In genomic region chr21:36385233-36385908, GRCh38 we compare ENCODE assay signal across 8 cellular contexts. TPM values are rescaled to one million over a fixed set of nuclear protein-coding genes. Genes with fewer than 3 reads are reported as not detected.
DNase-seq lines count a peak whose midpoint lies in the region; ATAC-seq, FAIRE-seq and TF ChIP-seq lines count a peak whose summit lies in the region.

TSS of gene CHAF1B (plus strand) at chr21:36385392. CDS start at chr21:36386137, 745 bp downstream.

- H3K4me3 ChIP-seq in GM23338 = peak within 1 kb of the TSS; percentile 97
- H3K4me3 ChIP-seq in SJSA1 = peak within 1 kb of the TSS; percentile 84

- H3K4me3 Mint-ChIP-seq in GM23338 = peak within 1 kb of the TSS; percentile 79

- peak; percentile 79 for DNase-seq in ELR (ENCODE audit: low read depth)
- peak; percentile 84 for DNase-seq in GM23338 (ENCODE audit: low spot score)
- peak; percentile 88 for DNase-seq in LoVo (ENCODE audit: low spot score)
- peak; percentile 77 to 81 for DNase-seq in SJSA1 (ENCODE audit: low read depth in 1 of 2, low spot score in 2 of 2)
- peak; percentile 59 for DNase-seq in activated gamma-delta T cell treated with anti-CD3 and anti-CD28 coated beads, Interleukin-2, amount 50 U/mL, for 16 hours (ENCODE audit: low read depth)
- peak; percentile 76 to 95 for DNase-seq in frontal cortex (ENCODE audit: low spot score in 2 of 2)
- peak in 48 of 56 donors; percentile 6 to 80 (median 48) for DNase-seq in nucleus accumbens (lab: John Stamatoyannopoulos, UW)
- DNase-seq in substantia nigra (lab: John Stamatoyannopoulos, UW) = peak in 36 of 49 donors; percentile 2 to 88 (median 48)

- H3K27me3 Mint-ChIP-seq in GM23338 (ENCODE audit: insufficient read depth, low read depth, poor library complexity) = peaks cover 14% of the 10 kb centered on the region

- H3K36me3 Mint-ChIP-seq in GM23338 (ENCODE audit: low read depth) = peaks cover 21% of the 10 kb centered on the region

- H4K20me1 ChIP-seq in GM23338 (replicated peaks; ENCODE audit: insufficient read depth) = no peaks in the 10 kb centered on the region

- H3K9me2 ChIP-seq in GM23338 (ENCODE audit: insufficient read depth) = peaks cover 4% of the 10 kb centered on the region

- no peaks in the 10 kb centered on the region; the same call in 2 of the 3 replicates for H3K9me3 Mint-ChIP-seq in GM23338

- H3K27ac ChIP-seq in GM23338 (ENCODE audit: low read depth) (peak within 1 kb of the TSS; percentile 66), SJSA1 (peak within 1 kb of the TSS; percentile 65), substantia nigra (ENCODE audit: low read depth, low read length, poor library complexity, severe bottlenecking) (no peak within 1 kb of the TSS)

- peak within 1 kb of the TSS; percentile 98 for H2AFZ ChIP-seq in GM23338

- peaks cover 14% of the 10 kb centered on the region for H3K4me1 Mint-ChIP-seq in GM23338

- no peak for TF ChIP-seq CTCF in GM23338 (conservative IDR thresholded peaks at IDR 0.05; ENCODE audit: low read depth in 2 of 2)

- H3K4me1 ChIP-seq in GM23338 (ENCODE audit: insufficient read depth) (peaks cover 11% of the 10 kb centered on the region; the same call in 1 of the 2 replicates), SJSA1 (replicated peaks) (peaks cover 7% of the 10 kb centered on the region)

- peaks cover 8% of the 10 kb centered on the region for H3F3A ChIP-seq in GM23338 (replicated peaks; ENCODE audit: low read depth)

- H3K79me2 ChIP-seq in GM23338 (replicated peaks; ENCODE audit: insufficient read depth) = no peaks in the 10 kb centered on the region

- peak; percentile 83 for ATAC-seq in GM23338

- H3K27ac Mint-ChIP-seq in GM23338 = no peak within 1 kb of the TSS

- no peak for FAIRE-seq in frontal cortex (lab: Jason Lieb, UNC)

- H3K9me3 ChIP-seq in SJSA1 (replicated peaks) = no peaks in the 10 kb centered on the region

- no peaks in the 10 kb centered on the region for H3K27me3 ChIP-seq in GM23338 (ENCODE audit: insufficient read depth)
- no peaks in the 10 kb centered on the region for H3K27me3 ChIP-seq in SJSA1 (replicated peaks)

- H3K4me2 ChIP-seq in GM23338 = peak within 1 kb of the TSS; percentile 94

- H3K36me3 ChIP-seq in GM23338 (ENCODE audit: insufficient read depth) (no peaks in the 10 kb centered on the region), SJSA1 (peaks cover 26% of the 10 kb centered on the region)

TF ChIP-seq in GM23338, 12 proteins besides CTCF, POLR2A, EP300 and RAD21:
- TF ChIP-seq EZH2 (IDR thresholded peaks at IDR 0.05; ENCODE audit: low read depth, unreplicated experiment) = no peak
- 0 out of 2 replicates have a peak, but pooled peaks have one; percentile 22 for TF ChIP-seq CREB1 (CRISPR knock-in tag; IDR thresholded peaks at IDR 0.05; ENCODE audit: low read depth)
- TF ChIP-seq ZNF114 (CRISPR knock-in tag; IDR thresholded peaks at IDR 0.05) = no peak
- no peak for TF ChIP-seq ZNF462 (CRISPR knock-in tag; IDR thresholded peaks at IDR 0.05)
- TF ChIP-seq JUNB (IDR thresholded peaks at IDR 0.05; ENCODE audit: unreplicated experiment) = no peak
- no peak for TF ChIP-seq STAT1 (IDR thresholded peaks at IDR 0.05; ENCODE audit: unreplicated experiment)
- peak; percentile 61 for TF ChIP-seq POLR2AphosphoS5 (IDR thresholded peaks at IDR 0.05; ENCODE audit: low read depth)
- TF ChIP-seq NANOG (IDR thresholded peaks at IDR 0.05; ENCODE audit: borderline replicate concordance) = no peak
- TF ChIP-seq ETS1 (IDR thresholded peaks at IDR 0.05) = no peak

RNA-seq across cellular contexts. Expression of gene CHAF1B, which starts in this region (rescaled TPM):
- total RNA-seq in GM23338 (2014; rRNA removed; shearing (Covaris generic)) = 13.1 and 17.4 TPM in 2 replicates
- polyA plus RNA-seq in GM23338 (2016; fragmentation: Nextera tagmentation; extraction: Ambion mirVana) = 7.9 and 9.0 TPM in 2 replicates
- total RNA-seq in SJSA1 (2014; rRNA removed; shearing (Covaris generic)) = 12.1 and 16.6 TPM in 2 replicates
- total RNA-seq in frontal cortex = 1.6 TPM
